8 cellular contexts compared by ENCODE assay signal in the genomic region with DNA sequence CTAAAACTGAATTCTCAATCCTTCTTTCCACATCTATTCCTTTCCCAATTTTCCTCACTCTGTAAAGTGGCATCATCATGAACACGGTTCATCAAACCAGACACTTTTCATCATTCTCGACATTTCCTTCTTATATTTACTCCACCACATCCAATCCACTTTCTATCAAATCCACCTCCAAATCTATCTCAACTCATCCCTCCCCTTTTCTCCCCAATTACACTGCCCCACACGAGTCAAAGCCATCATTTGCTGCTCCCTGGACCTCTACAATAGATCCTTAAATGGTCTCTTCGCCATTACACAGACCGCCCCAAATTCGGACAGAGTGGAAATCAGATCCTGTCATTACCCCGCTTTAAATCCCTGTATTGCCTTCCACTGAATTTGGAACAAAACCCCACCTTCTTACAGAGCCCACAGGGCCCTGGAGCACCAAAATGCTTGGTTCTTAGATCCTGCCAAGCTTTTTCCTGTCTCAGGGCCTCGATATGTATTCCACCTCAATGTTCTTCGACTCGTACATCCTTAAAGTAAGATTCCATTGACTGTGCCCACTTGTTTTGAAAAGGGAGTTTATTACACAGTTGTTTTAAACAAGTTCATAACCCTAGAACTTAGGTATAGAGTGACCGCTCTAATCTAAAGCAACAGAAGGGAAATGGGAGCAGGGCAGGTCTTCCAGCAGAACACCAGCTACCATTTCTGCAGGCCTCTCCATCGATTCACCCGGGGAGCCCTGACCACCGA. TPM values are rescaled to one million over a fixed set of nuclear protein-coding genes. Genes with fewer than 3 reads are reported as not detected.
DNase-seq lines count a peak whose midpoint lies in the region; ATAC-seq and TF ChIP-seq lines count a peak whose summit lies in the region.

No MANE protein-coding gene starts in this region.

- intact Hi-C loops in mucosa of descending colon (cut with DNase I, micrococcal nuclease), result no loop called here
- intact Hi-C loops in head of caudate nucleus (cut with DNase I), result no loop called here

- peak overlapping the region; percentile 98 for H3K27ac ChIP-seq in caudate nucleus (ENCODE audit: low read depth, low read length)

- TF ChIP-seq CTCF in mucosa of descending colon (IDR thresholded peaks at IDR 0.05), result no peak

- no peaks in the 10 kb centered on the region for H3K36me3 ChIP-seq in mucosa of descending colon (ENCODE audit: low read depth)

- peaks cover 17% of the 10 kb centered on the region for H3K9me3 ChIP-seq in mucosa of descending colon

- ATAC-seq in mucosa of descending colon, result no peak
- no peak for ATAC-seq in HG02970 (IDR thresholded peaks at IDR 0.05; ENCODE audit: low FRiP score, unreplicated experiment)
- ATAC-seq in GM21825 (IDR thresholded peaks at IDR 0.05; ENCODE audit: unreplicated experiment), result no peak

- H3K4me1 ChIP-seq in mucosa of descending colon (ENCODE audit: low read depth), result peaks cover 22% of the 10 kb centered on the region

- DNase-seq in GM04503 (ENCODE audit: low read depth) (peak; percentile 11), NCI-H146 treated with DMSO at 0.1 percent for 48 hours (lab: John Stamatoyannopoulos, UW; ENCODE audit: unreplicated experiment) (peak; percentile 54), caudate nucleus (lab: John Stamatoyannopoulos, UW) (peak in 2 of 61 donors; percentile 18 to 30), mucosa of descending colon (no peak), dedifferentiated amniotic fluid mesenchymal stem cell (ENCODE audit: extremely low spot score) (no peak), head of caudate nucleus (no peak)

- H3K4me3 ChIP-seq in mucosa of descending colon, result peak overlapping the region; percentile 56

RNA-seq across cellular contexts. Expression of a gene that starts 0.8 kb away (rescaled TPM):
- total RNA-seq in mucosa of descending colon, result 100 to 1,000 TPM; 148 to 332 (median 281) TPM

Comparison
In these comparisons a context has a peak if more than half of its experiments do, and no peak if none do; other contexts are left out.
1. DNase-seq: peak in GM04503 (single experiment) and NCI-H146 treated with DMSO at 0.1 percent for 48 hours (single experiment); none in mucosa of descending colon (0 of 3), dedifferentiated amniotic fluid mesenchymal stem cell (single experiment) and head of caudate nucleus (0 of 42).